In the genomic region with DNA sequence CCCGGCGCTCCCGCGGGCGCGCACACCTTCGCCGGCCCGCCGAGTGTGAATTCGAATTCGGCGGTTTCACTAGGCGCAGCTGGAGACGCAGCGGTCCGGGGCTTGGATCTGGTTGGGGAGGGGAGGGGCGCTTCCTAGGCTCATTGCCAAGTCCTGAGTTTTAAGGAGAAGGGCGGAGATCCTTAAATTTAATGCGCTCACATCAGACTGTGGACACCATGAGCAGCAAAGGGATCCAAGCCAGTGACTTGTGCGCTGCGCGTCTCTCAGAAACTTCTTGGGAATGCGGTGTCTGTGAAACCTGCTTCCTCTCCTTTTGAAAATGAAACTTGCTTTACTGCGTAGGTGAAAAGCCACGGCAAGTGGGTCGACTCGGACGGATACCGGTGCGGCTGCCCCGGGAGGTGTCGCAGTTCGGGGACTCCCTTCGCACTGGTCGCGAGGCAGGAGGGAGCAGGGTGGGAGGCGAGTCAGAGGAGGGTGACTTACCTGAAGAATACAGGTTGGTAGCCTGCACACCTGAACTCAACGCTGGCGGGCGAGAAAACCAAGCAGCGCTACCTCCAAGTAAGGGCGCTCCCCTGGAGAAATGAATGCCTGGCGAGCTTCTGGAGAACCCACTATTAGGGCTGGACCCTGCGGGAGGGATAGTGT, we compare ENCODE assay signal across 8 cellular contexts. TPM values are rescaled to one million over a fixed set of nuclear protein-coding genes. Genes with fewer than 3 reads are reported as not detected.
DNase-seq lines count a peak whose midpoint lies in the region; ATAC-seq and TF ChIP-seq lines count a peak whose summit lies in the region.

No MANE protein-coding gene starts in this region.

- H3K27ac Mint-ChIP-seq in mesothelial cell of epicardium: peak overlapping the region; percentile 77

- POLR2A ChIA-PET in GM10248 (lab: Yijun Ruan, JAX): interaction anchor here (0.6 to 0.9 kb wide), 2 partner anchors 19 to 24 kb away, joined by 3 read pairs; no protein-coding TSS in a partner anchor

- no peaks in the 10 kb centered on the region for H3K36me3 Mint-ChIP-seq in mesothelial cell of epicardium

- peaks cover 11% of the 10 kb centered on the region for H3K4me1 Mint-ChIP-seq in mesothelial cell of epicardium

- H3K27me3 ChIP-seq in ectodermal cell (ENCODE audit: control insufficient read depth, insufficient read depth, low read length, poor library complexity, severe bottlenecking): peaks cover 54% of the 10 kb centered on the region

- CTCF ChIA-PET in GM10248 (lab: Yijun Ruan, JAX): interaction anchor here (0.7 to 1.7 kb wide), 4 partner anchors 13 to 72 kb away, joined by 3 to 5 read pairs (median 4); no protein-coding TSS in a partner anchor

- peak; percentile 21 for ATAC-seq in HG03520 (IDR thresholded peaks at IDR 0.05; ENCODE audit: unreplicated experiment)

- peaks cover 77% of the 10 kb centered on the region for H3K27me3 Mint-ChIP-seq in mesothelial cell of epicardium (ENCODE audit: low read depth)

- H3K36me3 ChIP-seq in ectodermal cell (ENCODE audit: control insufficient read depth, insufficient read depth, low read length): no peaks in the 10 kb centered on the region

- H3K4me1 ChIP-seq in ectodermal cell (ENCODE audit: control insufficient read depth, insufficient read depth, low read length): peaks cover 7% of the 10 kb centered on the region

- peak overlapping the region; percentile 84 for H3K4me3 Mint-ChIP-seq in mesothelial cell of epicardium

- whole genome bisulfite sequencing in ectodermal cell, 2 experiments: 1% methylated on average over 45 of the region's 45 CpGs

- no peaks in the 10 kb centered on the region for H3K9me3 ChIP-seq in ectodermal cell (ENCODE audit: control insufficient read depth, low read length)

- H3K27ac ChIP-seq in ectodermal cell (ENCODE audit: insufficient read depth, low read depth, low read length, poor library complexity, severe bottlenecking): no peak overlapping the region

- TF ChIP-seq CTCF in mesothelial cell of epicardium (IDR thresholded peaks at IDR 0.05; ENCODE audit: unreplicated experiment) (no peak), GM10248 (IDR thresholded peaks at IDR 0.05; ENCODE audit: control extremely low read depth, extremely low read depth, low read depth, missing control alignments) (no peak)

- peak; percentile 43 for DNase-seq in EL
- DNase-seq in activated CD4-positive, alpha-beta T cell treated with anti-CD3 and anti-CD28 coated beads, Interleukin-2, amount 50 U/mL, for 1 hour: peak; percentile 55
- peak in 1 of 2 experiments; percentile 56 for DNase-seq in mesothelial cell of epicardium (ENCODE audit: low spot score in 2 of 2, unreplicated experiment in 2 of 2)
- DNase-seq in stimulated activated CD8-positive, alpha-beta memory T cell treated with anti-CD3 and anti-CD28 coated beads, Interleukin-4, amount 100 ng/mL, for 24 hours (ENCODE audit: low read depth): peak; percentile 26
- no peak for DNase-seq in OCI-M2 (lab: John Stamatoyannopoulos, UW; ENCODE audit: unreplicated experiment)
- DNase-seq in GM10248 (ENCODE audit: extremely low spot score): no peak

- peak overlapping the region; percentile 78 for H3K4me3 ChIP-seq in ectodermal cell (ENCODE audit: insufficient read depth, low read depth, low read length)

- no peaks in the 10 kb centered on the region for H3K9me3 Mint-ChIP-seq in mesothelial cell of epicardium

RNA-seq across cellular contexts. Expression of a gene that starts 0.9 kb away (rescaled TPM):
- polyA plus RNA-seq in ectodermal cell (2013, experiment 1 of 4): 0.26 TPM
- polyA plus RNA-seq in ectodermal cell (2013, experiment 2 of 4): 0.23 TPM
- 0.21 TPM for polyA plus RNA-seq in ectodermal cell (2013, experiment 3 of 4)
- polyA plus RNA-seq in ectodermal cell (2013, experiment 4 of 4): 0.16 TPM
- total RNA-seq in mesothelial cell of epicardium: 0.23 to 0.31 TPM (median 0.27 TPM) in 3 replicates

Comparison
In these comparisons a context has a peak if more than half of its experiments do, and no peak if none do; other contexts are left out.
1. DNase-seq: peak in EL (single experiment), activated CD4-positive, alpha-beta T cell treated with anti-CD3 and anti-CD28 coated beads, Interleukin-2, amount 50 U/mL, for 1 hour (single experiment) and stimulated activated CD8-positive, alpha-beta memory T cell treated with anti-CD3 and anti-CD28 coated beads, Interleukin-4, amount 100 ng/mL, for 24 hours (single experiment); none in OCI-M2 (single experiment) and GM10248 (single experiment).